9 cellular contexts compared by ENCODE assay signal in the genomic region with DNA sequence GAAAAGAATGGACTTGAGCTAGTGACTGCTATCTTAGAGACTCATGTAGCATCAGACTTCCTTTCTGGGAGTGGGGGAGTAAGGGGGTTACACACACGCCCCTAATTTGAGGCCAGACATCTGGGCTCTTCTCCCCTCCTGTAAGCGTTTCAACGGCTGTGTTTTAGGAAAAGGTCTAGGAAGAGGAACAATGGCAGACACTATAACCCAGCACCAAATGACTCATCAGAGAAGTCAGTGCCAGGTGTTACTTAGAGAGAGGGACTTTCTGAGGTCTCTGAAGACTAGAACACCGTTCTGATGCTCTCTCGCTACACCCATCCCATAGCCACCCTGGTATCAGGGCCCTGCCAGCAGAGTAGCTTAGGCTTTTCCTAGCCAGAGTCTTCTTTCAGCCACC.
DNase-seq lines count a peak whose midpoint lies in the region; ATAC-seq and TF ChIP-seq lines count a peak whose summit lies in the region.
"Had no signal": no experiment of that assay in that cellular context is flagged by ENCODE, and none has a peak within 500 bp of the region (broad histone marks: within the 10 kb centered on the region; RNA-seq: fewer than 3 reads in every experiment).

No MANE protein-coding gene starts in this region.

- no peak overlapping the region for H3K9ac ChIP-seq in mesendoderm (ENCODE audit: low read length)

- H3K27me3 ChIP-seq in HL-60 (ENCODE audit: insufficient read depth, poor library complexity, severe bottlenecking): no peaks in the 10 kb centered on the region
- no peaks in the 10 kb centered on the region for H3K27me3 ChIP-seq in mesendoderm (ENCODE audit: insufficient read depth, low read length, poor library complexity)

- H2BK5ac ChIP-seq in mesendoderm (ENCODE audit: low read length): no peak overlapping the region

- no peak overlapping the region for H3K18ac ChIP-seq in mesendoderm (ENCODE audit: low read length)

- no peak overlapping the region for H2BK120ac ChIP-seq in mesendoderm (ENCODE audit: low read depth, low read length)

- H3K4me3 ChIP-seq in HL-60 (replicated peaks; ENCODE audit: insufficient read depth, low read length) (no peak overlapping the region), mesendoderm (ENCODE audit: low read length) (no peak overlapping the region)

- no peaks in the 10 kb centered on the region for H3K36me3 ChIP-seq in mesendoderm (ENCODE audit: control insufficient read depth, insufficient read depth, low read length)

- DNase-seq in HL-60 (ENCODE audit: low read depth in 1 of 2, low spot score in 1 of 2): peak; percentile 24 to 67
- peak; percentile 44 for DNase-seq in myocyte (ENCODE audit: low read depth)
- DNase-seq in activated gamma-delta T cell (lab: John Stamatoyannopoulos, UW): no peak
- no peak for DNase-seq in mesendoderm
- DNase-seq in inferior parietal cortex (ENCODE audit: extremely low spot score): no peak
- DNase-seq in cortex of kidney (lab: John Stamatoyannopoulos, UW): no peak
- DNase-seq: NCI-H1436 had no signal

- H2AK5ac ChIP-seq in mesendoderm (ENCODE audit: low read length): no peak overlapping the region

- ATAC-seq in GM18909 (IDR thresholded peaks at IDR 0.05; ENCODE audit: poor library complexity, unreplicated experiment): peak; percentile 99
- peak; percentile 99 for ATAC-seq in HG02623 (IDR thresholded peaks at IDR 0.05; ENCODE audit: unreplicated experiment)

- H3K4me1 ChIP-seq in mesendoderm (ENCODE audit: control insufficient read depth, low read depth, low read length): no peaks in the 10 kb centered on the region

- H3K79me2 ChIP-seq in mesendoderm (ENCODE audit: control insufficient read depth, insufficient read depth, low read length): no peaks in the 10 kb centered on the region

- H3K23ac ChIP-seq in mesendoderm (ENCODE audit: low read length): no peak overlapping the region

- no peak overlapping the region for H3K4me2 ChIP-seq in mesendoderm (ENCODE audit: low read length)

- H3K79me1 ChIP-seq in mesendoderm (ENCODE audit: low read length): no peaks in the 10 kb centered on the region

- H3K27ac ChIP-seq in HL-60 (replicated peaks) (no peak overlapping the region; the same call in 1 of the 2 replicates), mesendoderm (ENCODE audit: low read depth, low read length) (no peak overlapping the region)

- no peak overlapping the region for H4K8ac ChIP-seq in mesendoderm (ENCODE audit: low read depth, low read length)

- TF ChIP-seq CTCF in HL-60 (IDR thresholded peaks at IDR 0.05; ENCODE audit: insufficient read depth, low read length): no peak

- H3K4ac ChIP-seq in mesendoderm (ENCODE audit: low read depth, low read length): no peak overlapping the region

- no peak overlapping the region for H2BK15ac ChIP-seq in mesendoderm (replicated peaks; ENCODE audit: low read depth)

- no peak overlapping the region for H4K5ac ChIP-seq in mesendoderm (ENCODE audit: low read length)

- WGBS in mesendoderm (ENCODE audit: extremely low coverage, insufficient coverage, low lambda C conversion rate): no CpG with 5 or more reads among the region's 5 CpGs

- H3K56ac ChIP-seq in mesendoderm (ENCODE audit: low read length): no peak overlapping the region

Comparison
In these comparisons a context has a peak if more than half of its experiments do, and no peak if none do; other contexts are left out.
1. DNase-seq: peak in HL-60 (2 of 2) and myocyte (single experiment); none in activated gamma-delta T cell (single experiment), mesendoderm (single experiment), inferior parietal cortex (single experiment) and cortex of kidney (single experiment).